In the genomic region with DNA sequence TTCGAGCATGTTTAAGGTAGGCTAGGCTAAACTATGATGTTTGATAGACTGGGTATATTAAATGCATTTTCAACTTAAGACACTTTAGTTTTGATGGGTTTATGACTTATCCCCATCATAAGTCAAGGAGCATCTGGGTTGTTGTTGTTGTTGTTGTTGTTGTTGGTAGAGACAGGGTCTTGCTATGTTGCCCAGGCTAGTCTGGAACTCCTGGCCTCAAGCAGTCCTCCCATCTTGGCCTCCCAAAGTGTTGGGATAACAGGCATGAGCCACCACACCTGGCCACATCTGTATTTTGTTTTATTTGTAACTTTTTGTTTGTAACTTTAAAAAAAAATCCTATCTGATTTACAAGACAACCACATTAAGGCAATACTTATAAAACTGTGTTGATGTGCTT, we compare ENCODE assay signal across 26 cellular contexts.
"Had no signal": no experiment of that assay in that cellular context is flagged by ENCODE, and none has a peak within 500 bp of the region (broad histone marks: within the 10 kb centered on the region; RNA-seq: fewer than 3 reads in every experiment).

No MANE protein-coding gene starts in this region.

- DNase-seq: natural killer cell; occipital lobe; ovary; posterior cingulate gyrus; psoas muscle; right cardiac atrium; right lobe of liver; sigmoid colon; small intestine; stimulated activated CD4-positive, alpha-beta T cell treated with anti-CD3 and anti-CD28 coated beads, Interleukin-15, amount 100 ng/mL, for 24 hours; stimulated activated CD4-positive, alpha-beta T cell treated with anti-CD3 and anti-CD28 coated beads, Interleukin-2, amount 100 ng/mL, for 24 hours; stimulated activated CD4-positive, alpha-beta T cell treated with anti-CD3 and anti-CD28 coated beads, Interleukin-2, amount 100 ng/mL, for 48 hours; stimulated activated CD4-positive, alpha-beta T cell treated with anti-CD3 and anti-CD28 coated beads, Interleukin-4, amount 100 ng/mL, for 24 hours; stimulated activated naive B cell treated with anti-CD40 and anti-IgM and Interleukin-4, amounts not matched to agents 10 μg/mL and 1 μg/mL and 100 μg/mL, for 72 hours; stimulated activated naive CD4-positive, alpha-beta T cell treated with Interleukin-2 at 50 U/mL for 16 hours; stomach; thyroid gland; trophoblast cell; upper lobe of left lung had no signal

- H2AFZ ChIP-seq: neural progenitor cell, parathyroid adenoma had no signal

- H3K27ac ChIP-seq: neural progenitor cell, ovary, parathyroid adenoma, psoas muscle, right lobe of liver, sigmoid colon, stomach, thoracic aorta, thyroid gland, tibial nerve, upper lobe of left lung, vagina had no signal

- H3K9me3 ChIP-seq: ovary, psoas muscle, right lobe of liver, sigmoid colon, stomach, thoracic aorta, thyroid gland, tibial nerve, upper lobe of left lung, vagina had no signal

- ATAC-seq: natural killer cell; psoas muscle; right cardiac atrium; stimulated activated effector memory CD8-positive, alpha-beta T cell treated with anti-CD3 and anti-CD28 coated beads, Interleukin-12 subunit alpha, Interleukin-12 subunit beta, amount 100 ng/mL, for 72 hours; stimulated activated naive B cell treated with anti-CD40 and anti-IgM and Interleukin-4, amounts not matched to agents 10 μg/mL and 1 μg/mL and 100 μg/mL, for 72 hours had no signal

- H3K27me3 ChIP-seq: neural progenitor cell, ovary, right lobe of liver, sigmoid colon, stomach, thyroid gland, tibial nerve, upper lobe of left lung, vagina had no signal

- H3K4me2 ChIP-seq: neural progenitor cell had no signal

- H3K36me3 ChIP-seq: ovary, thyroid gland had no signal

- H3K4me1 ChIP-seq: neural progenitor cell, parathyroid adenoma, psoas muscle, right lobe of liver, sigmoid colon, stomach, thyroid gland, tibial nerve, upper lobe of left lung, vagina had no signal

- H3K79me2 ChIP-seq: parathyroid adenoma had no signal

- H3K9ac ChIP-seq: neural progenitor cell, parathyroid adenoma had no signal

- H3K4me3 ChIP-seq: neural progenitor cell, ovary, psoas muscle, right lobe of liver, sigmoid colon, stomach, thoracic aorta, thyroid gland, tibial nerve, upper lobe of left lung, vagina had no signal

- FAIRE-seq: small intestine, urothelium cell line had no signal
